ENCODE assay signal across 24 cellular contexts in genomic region chr3:45317710-45318109, GRCh38.
"Had no signal": no experiment of that assay in that cellular context is flagged by ENCODE, and none has a peak within 500 bp of the region (broad histone marks: within the 10 kb centered on the region; RNA-seq: fewer than 3 reads in every experiment).

No MANE protein-coding gene starts in this region.

- H3K9me3 ChIP-seq: esophagus squamous epithelium, left ventricle myocardium inferior, lower lobe of right lung, psoas muscle, sigmoid colon, testis, tibial nerve had no signal

- H3K27me3 ChIP-seq: sigmoid colon, testis, tibial nerve had no signal

- H3K9me3 Mint-ChIP-seq: immature natural killer cell; natural killer cell treated with Interleukin-12 subunit alpha and Interleukin-12 subunit beta and Interleukin-15 and Interleukin-18, amount 100 ng/mL, for 72 hours; stimulated activated naive CD8-positive, alpha-beta T cell treated with anti-CD3 and anti-CD28 coated beads, Interleukin-15, amount 100 ng/mL, for 72 hours had no signal

- H3K27ac Mint-ChIP-seq: immature natural killer cell; memory B cell; natural killer cell treated with Interleukin-12 subunit alpha and Interleukin-12 subunit beta and Interleukin-15 and Interleukin-18, amount 100 ng/mL, for 72 hours; stimulated activated naive B cell treated with anti-CD40 and anti-IgM and Interleukin-4, amounts not matched to agents 10 μg/mL and 1 μg/mL and 100 μg/mL, for 72 hours; stimulated activated naive CD8-positive, alpha-beta T cell treated with anti-CD3 and anti-CD28 coated beads, Interleukin-15, amount 100 ng/mL, for 72 hours had no signal

- H3K4me1 ChIP-seq: left ventricle myocardium inferior, lower lobe of right lung, psoas muscle, sigmoid colon, testis, tibial nerve had no signal

- ATAC-seq: lower lobe of right lung; natural killer cell treated with Interleukin-12 subunit alpha and Interleukin-12 subunit beta and Interleukin-15 and Interleukin-18, amount 100 ng/mL, for 72 hours; psoas muscle; stimulated activated naive B cell treated with anti-CD40 and anti-IgM and Interleukin-4, amounts not matched to agents 10 μg/mL and 1 μg/mL and 100 μg/mL, for 72 hours; stimulated activated naive CD8-positive, alpha-beta T cell treated with anti-CD3 and anti-CD28 coated beads, Interleukin-15, amount 100 ng/mL, for 72 hours had no signal

- H3K27ac ChIP-seq: dorsolateral prefrontal cortex, epithelial cell of prostate, esophagus squamous epithelium, left ventricle myocardium inferior, lower lobe of right lung, psoas muscle, sigmoid colon, skin epidermis, testis, tibial nerve had no signal

- FAIRE-seq: keratinocyte had no signal

- H3K36me3 ChIP-seq: esophagus squamous epithelium, left ventricle myocardium inferior, lower lobe of right lung, sigmoid colon, tibial nerve had no signal

- H3K4me3 Mint-ChIP-seq: immature natural killer cell; memory B cell; natural killer cell treated with Interleukin-12 subunit alpha and Interleukin-12 subunit beta and Interleukin-15 and Interleukin-18, amount 100 ng/mL, for 72 hours; stimulated activated naive B cell treated with anti-CD40 and anti-IgM and Interleukin-4, amounts not matched to agents 10 μg/mL and 1 μg/mL and 100 μg/mL, for 72 hours; stimulated activated naive CD8-positive, alpha-beta T cell treated with anti-CD3 and anti-CD28 coated beads, Interleukin-15, amount 100 ng/mL, for 72 hours had no signal

- H3K36me3 Mint-ChIP-seq: immature natural killer cell; natural killer cell treated with Interleukin-12 subunit alpha and Interleukin-12 subunit beta and Interleukin-15 and Interleukin-18, amount 100 ng/mL, for 72 hours; stimulated activated naive B cell treated with anti-CD40 and anti-IgM and Interleukin-4, amounts not matched to agents 10 μg/mL and 1 μg/mL and 100 μg/mL, for 72 hours had no signal

- H3K4me3 ChIP-seq: dorsolateral prefrontal cortex, esophagus squamous epithelium, left ventricle myocardium inferior, lower lobe of right lung, psoas muscle, sigmoid colon, skin epidermis, testis, tibial nerve had no signal

- H3K4me1 Mint-ChIP-seq: immature natural killer cell; memory B cell; stimulated activated naive B cell treated with anti-CD40 and anti-IgM and Interleukin-4, amounts not matched to agents 10 μg/mL and 1 μg/mL and 100 μg/mL, for 72 hours had no signal

- DNase-seq: cortex of kidney; dorsolateral prefrontal cortex; effector memory CD4-positive, alpha-beta T cell; esophagus squamous epithelium; foreskin fibroblast; immature natural killer cell; left ventricle myocardium inferior; lower lobe of right lung; midbrain; occipital lobe; psoas muscle; retina; sigmoid colon; stimulated activated CD4-positive, alpha-beta T cell treated with anti-CD3 and anti-CD28 coated beads, Interleukin-2, amount 100 ng/mL, for 24 hours; stimulated activated CD4-positive, alpha-beta T cell treated with anti-CD3 and anti-CD28 coated beads, Interleukin-4, amount 100 ng/mL, for 4 hours; stimulated activated naive B cell treated with anti-CD40 and anti-IgM and Interleukin-4, amounts not matched to agents 10 μg/mL and 1 μg/mL and 100 μg/mL, for 72 hours; stimulated activated naive CD8-positive, alpha-beta T cell treated with anti-CD3 and anti-CD28 coated beads, Interleukin-15, amount 100 ng/mL, for 72 hours; testis had no signal
